Comparison of ENCODE assay signal across 2 cellular contexts in genomic region chr9:38025166-38025565, GRCh38.
TF ChIP-seq lines count a peak whose summit lies in the region.

No MANE protein-coding gene starts in this region.

TF ChIP-seq in SK-N-SH, 30 proteins besides CTCF, POLR2A, EP300 and RAD21 (continued from another document):
- TF ChIP-seq MXI1 (IDR thresholded peaks at IDR 0.05; ENCODE audit: low read depth, low read length) (no peak), REST (IDR thresholded peaks at IDR 0.05; ENCODE audit: low read depth, low read length) (no peak), ZBTB33 (IDR thresholded peaks at IDR 0.05; ENCODE audit: borderline replicate concordance, low read depth) (no peak), TEAD4 (IDR thresholded peaks at IDR 0.05; ENCODE audit: borderline replicate concordance, insufficient read depth) (no peak)

TF ChIP-seq in SK-N-SH treated with all-trans-retinoic acid at 6 μM for 48 hours, 23 proteins besides CTCF, POLR2A, EP300 and RAD21 (continued from another document):
- TF ChIP-seq, protein P1, sequence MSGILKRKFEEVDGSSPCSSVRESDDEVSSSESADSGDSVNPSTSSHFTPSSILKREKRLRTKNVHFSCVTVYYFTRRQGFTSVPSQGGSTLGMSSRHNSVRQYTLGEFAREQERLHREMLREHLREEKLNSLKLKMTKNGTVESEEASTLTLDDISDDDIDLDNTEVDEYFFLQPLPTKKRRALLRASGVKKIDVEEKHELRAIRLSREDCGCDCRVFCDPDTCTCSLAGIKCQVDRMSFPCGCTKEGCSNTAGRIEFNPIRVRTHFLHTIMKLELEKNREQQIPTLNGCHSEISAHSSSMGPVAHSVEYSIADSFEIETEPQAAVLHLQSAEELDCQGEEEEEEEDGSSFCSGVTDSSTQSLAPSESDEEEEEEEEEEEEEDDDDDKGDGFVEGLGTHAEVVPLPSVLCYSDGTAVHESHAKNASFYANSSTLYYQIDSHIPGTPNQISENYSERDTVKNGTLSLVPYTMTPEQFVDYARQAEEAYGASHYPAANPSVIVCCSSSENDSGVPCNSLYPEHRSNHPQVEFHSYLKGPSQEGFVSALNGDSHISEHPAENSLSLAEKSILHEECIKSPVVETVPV (CRISPR knock-in tag; IDR thresholded peaks at IDR 0.05) = no peak
- no peak for TF ChIP-seq ZC3H10 (CRISPR knock-in tag; IDR thresholded peaks at IDR 0.05)
